ENCODE assay signal across 10 cellular contexts in the genomic region with DNA sequence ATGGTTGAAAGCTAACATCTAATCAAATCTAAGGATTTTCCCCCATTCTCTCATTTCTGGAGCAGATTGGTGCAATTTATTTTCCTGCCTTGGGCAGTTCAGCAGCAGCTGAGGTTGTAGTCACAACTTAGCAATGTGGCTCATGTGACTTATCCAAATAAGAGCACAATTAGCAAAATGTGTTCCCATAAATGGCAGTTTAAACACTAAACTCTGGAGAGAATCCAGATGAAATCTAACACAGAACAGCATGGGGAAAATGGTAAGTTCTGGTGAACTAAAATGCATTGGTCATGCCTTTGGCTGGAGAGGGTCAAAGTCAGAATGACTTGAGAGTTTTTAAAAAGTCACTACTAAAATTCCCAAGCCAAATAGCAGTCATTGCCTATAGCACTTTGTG.
DNase-seq lines count a peak whose midpoint lies in the region; ATAC-seq and TF ChIP-seq lines count a peak whose summit lies in the region.
"Had no signal": no experiment of that assay in that cellular context is flagged by ENCODE, and none has a peak within 500 bp of the region (broad histone marks: within the 10 kb centered on the region; RNA-seq: fewer than 3 reads in every experiment).

No MANE protein-coding gene starts in this region.

- H3K9me3 ChIP-seq in mucosa of descending colon (no peaks in the 10 kb centered on the region), SJCRH30 (replicated peaks) (no peaks in the 10 kb centered on the region)
- no peaks in the 10 kb centered on the region for H3K9me3 ChIP-seq in CD8-positive, alpha-beta memory T cell (ENCODE audit: low read length)

- peaks cover 0 to 6% (median 0%) of the 10 kb centered on the region in 5 donors for H3K9me3 Mint-ChIP-seq in CD8-positive, alpha-beta memory T cell

- H3K27me3 ChIP-seq in CD8-positive, alpha-beta memory T cell (ENCODE audit: insufficient read depth, low read length, poor library complexity, severe bottlenecking): no peaks in the 10 kb centered on the region
- no peaks in the 10 kb centered on the region for H3K27me3 ChIP-seq in SJCRH30

- no peak overlapping the region for H3K4me3 ChIP-seq in AG09309 (ENCODE audit: control insufficient read depth, low read depth, low read length)
- no peak overlapping the region for H3K4me3 ChIP-seq in mucosa of descending colon
- H3K4me3 ChIP-seq in CD8-positive, alpha-beta memory T cell (ENCODE audit: low read length): no peak overlapping the region
- H3K4me3 ChIP-seq in SJCRH30: no peak overlapping the region

- POLR2A ChIA-PET in CD8-positive, alpha-beta memory T cell (lab: Charles Lee): no interaction called here

- intact Hi-C loops in mucosa of descending colon (cut with DNase I, micrococcal nuclease): no loop called here

- TF ChIP-seq CTCF in AG09309 (IDR thresholded peaks at IDR 0.05; ENCODE audit: control insufficient read depth, insufficient read depth, low read depth, low read length, missing control alignments) (no peak), mucosa of descending colon (IDR thresholded peaks at IDR 0.05) (no peak)

- H3K36me3 Mint-ChIP-seq in CD8-positive, alpha-beta memory T cell: no peaks in the 10 kb centered on the region
- H3K36me3 Mint-ChIP-seq: IgD-negative memory B cell had no signal

- no peak overlapping the region for H3K4me3 Mint-ChIP-seq in CD8-positive, alpha-beta memory T cell
- H3K4me3 Mint-ChIP-seq: IgD-negative memory B cell had no signal

- CTCF ChIA-PET in CD8-positive, alpha-beta memory T cell (lab: Charles Lee): no interaction called here

- H3K36me3 ChIP-seq in mucosa of descending colon (ENCODE audit: low read depth) (no peaks in the 10 kb centered on the region), SJCRH30 (no peaks in the 10 kb centered on the region)
- H3K36me3 ChIP-seq in CD8-positive, alpha-beta memory T cell (ENCODE audit: insufficient read depth, low read length): no peaks in the 10 kb centered on the region

- ATAC-seq in mucosa of descending colon (peak; percentile 22), GM21390 (IDR thresholded peaks at IDR 0.05; ENCODE audit: unreplicated experiment) (no peak), GM19467 (IDR thresholded peaks at IDR 0.05; ENCODE audit: unreplicated experiment) (no peak)

- peak; percentile 90 for DNase-seq in AG09309 (ENCODE audit: low read depth)
- DNase-seq in NCI-H2081 treated with DMSO at 0.1 percent for 48 hours (lab: John Stamatoyannopoulos, UW): peak; percentile 44
- DNase-seq in dermis microvascular lymphatic vessel endothelial cell (ENCODE audit: low read depth in 2 of 2): peak; percentile 11 to 62
- DNase-seq in mucosa of descending colon: no peak
- no peak for DNase-seq in CD8-positive, alpha-beta memory T cell
- no peak for DNase-seq in SJCRH30
- DNase-seq: activated effector memory CD4-positive, alpha-beta T cell treated with anti-CD3 and anti-CD28 coated beads, Interleukin-2, amount 50 U/mL, for 16 hours had no signal

- no peaks in the 10 kb centered on the region for H3K4me1 Mint-ChIP-seq in CD8-positive, alpha-beta memory T cell
- H3K4me1 Mint-ChIP-seq: IgD-negative memory B cell had no signal

- H3K4me1 ChIP-seq in mucosa of descending colon (ENCODE audit: low read depth) (no peaks in the 10 kb centered on the region), SJCRH30 (no peaks in the 10 kb centered on the region)
- no peaks in the 10 kb centered on the region for H3K4me1 ChIP-seq in CD8-positive, alpha-beta memory T cell (ENCODE audit: insufficient read depth, low read length)

- H3K27ac Mint-ChIP-seq in CD8-positive, alpha-beta memory T cell: no peak overlapping the region
- H3K27ac Mint-ChIP-seq: IgD-negative memory B cell had no signal

- H3K27me3 Mint-ChIP-seq in CD8-positive, alpha-beta memory T cell: peaks cover 0 to 4% of the 10 kb centered on the region in 2 donors

- H3K27ac ChIP-seq in CD8-positive, alpha-beta memory T cell (ENCODE audit: low read depth, low read length): no peak overlapping the region
- H3K27ac ChIP-seq in SJCRH30: no peak overlapping the region

Comparison
In these comparisons a context has a peak if more than half of its experiments do, and no peak if none do; other contexts are left out.
1. DNase-seq: peak in AG09309 (single experiment), NCI-H2081 treated with DMSO at 0.1 percent for 48 hours (single experiment) and dermis microvascular lymphatic vessel endothelial cell (2 of 2); none in mucosa of descending colon (0 of 3), CD8-positive, alpha-beta memory T cell (0 of 5) and SJCRH30 (0 of 2).